In genomic region chr12:110670161-110670701, GRCh38 we compare ENCODE assay signal across 9 cellular contexts. TPM values are rescaled to one million over a fixed set of nuclear protein-coding genes. Genes with fewer than 3 reads are reported as not detected.
DNase-seq lines count a peak whose midpoint lies in the region; ATAC-seq and TF ChIP-seq lines count a peak whose summit lies in the region.
"Had no signal": no experiment of that assay in that cellular context is flagged by ENCODE, and none has a peak within 500 bp of the region (broad histone marks: within the 10 kb centered on the region; RNA-seq: fewer than 3 reads in every experiment).

No MANE protein-coding gene starts in this region.

- no peaks in the 10 kb centered on the region for H3K27me3 ChIP-seq in BLaER1
- H3K27me3 ChIP-seq in right cardiac atrium (ENCODE audit: control insufficient read depth, insufficient read depth), result no peaks in the 10 kb centered on the region

- H3K4me3 ChIP-seq in BLaER1 (no peak overlapping the region), right cardiac atrium (ENCODE audit: low read length) (no peak overlapping the region)

- H3K4me1 Mint-ChIP-seq in activated T-helper 17 cell treated with anti-CD3 and anti-CD28 coated beads, Interleukin-2, amount 50 U/mL, for 72 hours, result peaks cover 19% of the 10 kb centered on the region
- H3K4me1 Mint-ChIP-seq in HFFc6 (ENCODE audit: low read depth), result no peaks in the 10 kb centered on the region

- TF ChIP-seq CTCF in HFFc6 (IDR thresholded peaks at IDR 0.05), result no peak

- H4K20me1 ChIP-seq in BLaER1, result no peaks in the 10 kb centered on the region

- peak overlapping the region; percentile 19 for H3K4me3 Mint-ChIP-seq in activated T-helper 17 cell treated with anti-CD3 and anti-CD28 coated beads, Interleukin-2, amount 50 U/mL, for 72 hours
- H3K4me3 Mint-ChIP-seq in HFFc6, result no peak overlapping the region

- DNase-seq in right cardiac atrium (no peak), HFFc6 (no peak)
- DNase-seq: hippocampal formation had no signal

- no peaks in the 10 kb centered on the region for H3K36me3 Mint-ChIP-seq in activated T-helper 17 cell treated with anti-CD3 and anti-CD28 coated beads, Interleukin-2, amount 50 U/mL, for 72 hours (ENCODE audit: low read depth)
- H3K36me3 Mint-ChIP-seq in HFFc6 (ENCODE audit: low read depth), result no peaks in the 10 kb centered on the region

- peak overlapping the region; percentile 78 for H3K4me2 ChIP-seq in BLaER1

- H3K9ac ChIP-seq in BLaER1, result peak overlapping the region; percentile 61

- peak; percentile 57 for TF ChIP-seq POLR2A in GM19099 (IDR thresholded peaks at IDR 0.05; ENCODE audit: extremely low read depth, insufficient read length, low read depth)

- H3K9me3 ChIP-seq in BLaER1 (peaks cover 26% of the 10 kb centered on the region), right cardiac atrium (ENCODE audit: control insufficient read depth, low read length) (no peaks in the 10 kb centered on the region)

- H3K27ac ChIP-seq in BLaER1 (peak overlapping the region; percentile 74), right cardiac atrium (ENCODE audit: low read length) (no peak overlapping the region)

- peaks cover 33% of the 10 kb centered on the region for H3K36me3 ChIP-seq in BLaER1

- intact Hi-C loops in right cardiac atrium (cut with DNase I), result no loop called here

- H3K27ac Mint-ChIP-seq in activated T-helper 17 cell treated with anti-CD3 and anti-CD28 coated beads, Interleukin-2, amount 50 U/mL, for 72 hours, result peak overlapping the region; percentile 53
- H3K27ac Mint-ChIP-seq in HFFc6, result no peak overlapping the region

- H3K9me3 Mint-ChIP-seq in activated T-helper 17 cell treated with anti-CD3 and anti-CD28 coated beads, Interleukin-2, amount 50 U/mL, for 72 hours, result peaks cover 5% of the 10 kb centered on the region
- H3K9me3 Mint-ChIP-seq in HFFc6, result peaks cover 6% of the 10 kb centered on the region; the same call in 1 of the 2 replicates

- ATAC-seq in HG03108 (IDR thresholded peaks at IDR 0.05; ENCODE audit: unreplicated experiment) (peak; percentile 39), right cardiac atrium (no peak), GM18858 (IDR thresholded peaks at IDR 0.05; ENCODE audit: unreplicated experiment) (no peak), HG03571 (IDR thresholded peaks at IDR 0.05; ENCODE audit: unreplicated experiment) (no peak)
- peak; percentile 81 for ATAC-seq in activated T-helper 17 cell treated with anti-CD3 and anti-CD28 coated beads, Interleukin-2, amount 50 U/mL, for 72 hours (replicated peaks)

- H3K4me1 ChIP-seq in BLaER1 (peaks cover 87% of the 10 kb centered on the region), right cardiac atrium (ENCODE audit: control insufficient read depth, insufficient read depth, low read length) (no peaks in the 10 kb centered on the region)

- 55% methylated on average over 4 of the region's 4 CpGs for WGBS in right cardiac atrium

- H3K27me3 Mint-ChIP-seq in activated T-helper 17 cell treated with anti-CD3 and anti-CD28 coated beads, Interleukin-2, amount 50 U/mL, for 72 hours, result no peaks in the 10 kb centered on the region
- H3K27me3 Mint-ChIP-seq in HFFc6 (ENCODE audit: insufficient read depth), result peaks cover 37% of the 10 kb centered on the region

RNA-seq across cellular contexts. Expression of gene HVCN1, which starts 18.7 kb away (rescaled TPM):
- total RNA-seq in activated T-helper 17 cell treated with anti-CD3 and anti-CD28 coated beads, Interleukin-2, amount 50 U/mL, for 72 hours, result 1 to 10 TPM in 1 of 2 donors, under 1 TPM in 1; 0.71 to 1.7 TPM
- 10 to 100 TPM; 11.3 to 33.4 (median 13.3) TPM for total RNA-seq in right cardiac atrium
- 18.2 TPM for polyA plus RNA-seq in right cardiac atrium
- total RNA-seq in HFFc6 (2021; fragmentation: NEBNext Ultra II Directional; extraction: Animal tissue kit (Norgen Biotek cat#: 25700)), result under 1 TPM in 5 of 6 experiments, not detected in 1; 0.09 to 0.71 (median 0.33) TPM

RNA-seq across cellular contexts. Expression of gene TCTN1, which starts 56.3 kb away (rescaled TPM):
- total RNA-seq in activated T-helper 17 cell treated with anti-CD3 and anti-CD28 coated beads, Interleukin-2, amount 50 U/mL, for 72 hours, result 1 to 10 TPM; 3.5 to 6.4 TPM
- total RNA-seq in right cardiac atrium, result 10 to 100 TPM; 37.0 to 47.0 (median 42.4) TPM
- 33.7 TPM for polyA plus RNA-seq in right cardiac atrium
- 10 to 100 TPM; 24.2 to 30.3 (median 25.6) TPM for total RNA-seq in HFFc6 (2021; fragmentation: NEBNext Ultra II Directional; extraction: Animal tissue kit (Norgen Biotek cat#: 25700))

Comparison
In these comparisons a context has a peak if more than half of its experiments do, and no peak if none do; other contexts are left out.
1. ATAC-seq: peak in HG03108 (single experiment) and activated T-helper 17 cell treated with anti-CD3 and anti-CD28 coated beads, Interleukin-2, amount 50 U/mL, for 72 hours (single experiment); none in right cardiac atrium (0 of 2), GM18858 (single experiment) and HG03571 (single experiment).
2. RNA of gene HVCN1, which starts 18.7 kb away (total RNA-seq): 11.3 to 33.4 TPM in right cardiac atrium; 0.71 to 1.7 TPM in activated T-helper 17 cell treated with anti-CD3 and anti-CD28 coated beads, Interleukin-2, amount 50 U/mL, for 72 hours and 0.09 to 0.71 TPM in HFFc6; every median in the first group is over 4 times any median in the second.